13 cellular contexts compared by ENCODE assay signal in the genomic region with DNA sequence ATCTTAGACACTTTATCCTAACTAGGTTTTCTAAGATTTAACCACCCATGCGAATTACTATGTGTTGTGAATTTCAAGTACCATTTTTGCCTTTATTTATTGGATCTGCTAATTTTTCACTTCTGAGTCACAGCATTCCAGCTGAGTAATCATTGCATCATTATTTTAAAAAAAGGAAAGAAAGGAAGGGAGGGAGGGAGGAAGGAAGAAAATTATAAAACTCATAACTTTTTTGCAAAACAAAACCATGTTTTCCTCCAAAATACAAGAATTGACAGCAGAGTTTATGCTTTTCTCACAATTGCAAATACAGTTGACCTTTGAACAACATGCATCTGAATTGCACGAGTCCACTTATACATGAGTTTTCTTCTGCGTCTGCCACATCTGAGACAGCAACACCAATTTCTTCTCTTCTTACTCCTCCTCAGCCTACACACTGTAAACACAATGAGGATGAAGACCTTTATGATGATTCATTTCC.
DNase-seq lines count a peak whose midpoint lies in the region; ATAC-seq and TF ChIP-seq lines count a peak whose summit lies in the region.
"Had no signal": no experiment of that assay in that cellular context is flagged by ENCODE, and none has a peak within 500 bp of the region (broad histone marks: within the 10 kb centered on the region; RNA-seq: fewer than 3 reads in every experiment).

No MANE protein-coding gene starts in this region.

- no peak overlapping the region for H3K23ac ChIP-seq in mesendoderm (ENCODE audit: low read length)

- intact Hi-C loops in natural killer cell (cut with micrococcal nuclease): no loop called here

- H3K9ac ChIP-seq in mesendoderm (ENCODE audit: low read length): no peak overlapping the region

- H3K27ac Mint-ChIP-seq in chondrocyte (ENCODE audit: unreplicated experiment): peak overlapping the region; percentile 88
- H3K27ac Mint-ChIP-seq in natural killer cell: no peak overlapping the region
- H3K27ac Mint-ChIP-seq: activated naive CD8-positive, alpha-beta T cell treated with anti-CD3 and anti-CD28 coated beads for 36 hours; CD8-positive, alpha-beta memory T cell; memory B cell had no signal

- no CpG with 5 or more reads among the region's 3 CpGs for WGBS in mesendoderm (ENCODE audit: extremely low coverage, insufficient coverage, low lambda C conversion rate)

- peaks cover 20% of the 10 kb centered on the region for H3K4me1 Mint-ChIP-seq in chondrocyte (ENCODE audit: low read depth)
- H3K4me1 Mint-ChIP-seq in natural killer cell: no peaks in the 10 kb centered on the region
- H3K4me1 Mint-ChIP-seq in activated T-cell treated with anti-CD3 and anti-CD28 coated beads, Interleukin-2, amount 50 U/mL, for 4 hours (ENCODE audit: low read depth): no peaks in the 10 kb centered on the region
- H3K4me1 Mint-ChIP-seq: memory B cell had no signal

- no peaks in the 10 kb centered on the region for H3K27me3 ChIP-seq in mesendoderm (ENCODE audit: insufficient read depth, low read length, poor library complexity)

- no peaks in the 10 kb centered on the region for H3K79me1 ChIP-seq in mesendoderm (ENCODE audit: low read length)

- no peaks in the 10 kb centered on the region for H3K36me3 ChIP-seq in mesendoderm (ENCODE audit: control insufficient read depth, insufficient read depth, low read length)

- no peak overlapping the region for H3K4me3 ChIP-seq in mesendoderm (ENCODE audit: low read length)

- no peaks in the 10 kb centered on the region for H3K4me1 ChIP-seq in mesendoderm (ENCODE audit: control insufficient read depth, low read depth, low read length)

- no peak overlapping the region for H3K4ac ChIP-seq in mesendoderm (ENCODE audit: low read depth, low read length)

- H2BK120ac ChIP-seq in mesendoderm (ENCODE audit: low read depth, low read length): no peak overlapping the region

- H3K36me3 Mint-ChIP-seq in chondrocyte (ENCODE audit: low read depth): no peaks in the 10 kb centered on the region
- no peaks in the 10 kb centered on the region for H3K36me3 Mint-ChIP-seq in natural killer cell
- no peaks in the 10 kb centered on the region for H3K36me3 Mint-ChIP-seq in activated T-cell treated with anti-CD3 and anti-CD28 coated beads, Interleukin-2, amount 50 U/mL, for 4 hours (ENCODE audit: insufficient read depth)
- H3K36me3 Mint-ChIP-seq: activated naive CD8-positive, alpha-beta T cell treated with anti-CD3 and anti-CD28 coated beads for 36 hours; memory B cell had no signal

- no peak overlapping the region for H3K4me2 ChIP-seq in mesendoderm (ENCODE audit: low read length)

- H3K9me3 Mint-ChIP-seq in chondrocyte (ENCODE audit: low read depth) (peaks cover 5% of the 10 kb centered on the region), natural killer cell (peaks cover 5 to 11% of the 10 kb centered on the region in 2 donors)
- no peaks in the 10 kb centered on the region for H3K9me3 Mint-ChIP-seq in activated T-cell treated with anti-CD3 and anti-CD28 coated beads, Interleukin-2, amount 50 U/mL, for 4 hours
- H3K9me3 Mint-ChIP-seq: activated naive CD8-positive, alpha-beta T cell treated with anti-CD3 and anti-CD28 coated beads for 36 hours; memory B cell had no signal

- H3K27ac ChIP-seq in mesendoderm (ENCODE audit: low read depth, low read length): no peak overlapping the region

- no peak overlapping the region for H2AK5ac ChIP-seq in mesendoderm (ENCODE audit: low read length)

- no peak overlapping the region for H3K56ac ChIP-seq in mesendoderm (ENCODE audit: low read length)

- H3K18ac ChIP-seq in mesendoderm (ENCODE audit: low read length): no peak overlapping the region

- no peaks in the 10 kb centered on the region for H3K79me2 ChIP-seq in mesendoderm (ENCODE audit: control insufficient read depth, insufficient read depth, low read length)

- no peak overlapping the region for H4K5ac ChIP-seq in mesendoderm (ENCODE audit: low read length)

- DNase-seq in AG09319 (ENCODE audit: extremely low read depth, low read depth): peak; percentile 44
- peak; percentile 90 for DNase-seq in LHCN-M2 (ENCODE audit: low read depth)
- DNase-seq in chondrocyte (ENCODE audit: low spot score): no peak
- DNase-seq in mesendoderm: peak; percentile 45
- DNase-seq in stimulated activated CD4-positive, alpha-beta T cell treated with anti-CD3 and anti-CD28 coated beads, Interleukin-4, amount 100 ng/mL, for 4 hours: no peak
- DNase-seq in natural killer cell: no peak
- DNase-seq in activated T-cell treated with anti-CD3 and anti-CD28 coated beads, Interleukin-2, amount 50 U/mL, for 4 hours: no peak
- DNase-seq: activated CD4-positive, CD25-positive, alpha-beta regulatory T cell treated with anti-CD3 and anti-CD28 coated beads, Interleukin-2, amount 50 U/mL, for 72 hours; activated naive CD8-positive, alpha-beta T cell treated with anti-CD3 and anti-CD28 coated beads for 36 hours; CD8-positive, alpha-beta memory T cell; NCI-H1436 had no signal

- no peak for ATAC-seq in natural killer cell
- no peak for ATAC-seq in GM18870 (IDR thresholded peaks at IDR 0.05; ENCODE audit: unreplicated experiment)
- no peak for ATAC-seq in activated T-cell treated with anti-CD3 and anti-CD28 coated beads, Interleukin-2, amount 50 U/mL, for 4 hours

- H3K27me3 Mint-ChIP-seq in chondrocyte (ENCODE audit: low read depth) (no peaks in the 10 kb centered on the region), natural killer cell (ENCODE audit: low read depth in 2 of 2) (no peaks in the 10 kb centered on the region)
- no peaks in the 10 kb centered on the region for H3K27me3 Mint-ChIP-seq in activated T-cell treated with anti-CD3 and anti-CD28 coated beads, Interleukin-2, amount 50 U/mL, for 4 hours (ENCODE audit: low read depth)
- H3K27me3 Mint-ChIP-seq: activated naive CD8-positive, alpha-beta T cell treated with anti-CD3 and anti-CD28 coated beads for 36 hours; CD8-positive, alpha-beta memory T cell; memory B cell had no signal

- no peak for TF ChIP-seq CTCF in AG09319 (IDR thresholded peaks at IDR 0.05; ENCODE audit: low read depth, low read length)
- no peak for TF ChIP-seq CTCF in chondrocyte (IDR thresholded peaks at IDR 0.05)
- TF ChIP-seq CTCF in natural killer cell (IDR thresholded peaks at IDR 0.05): no peak

- no peak overlapping the region for H2BK15ac ChIP-seq in mesendoderm (replicated peaks; ENCODE audit: low read depth)

- H3K4me3 Mint-ChIP-seq in chondrocyte (ENCODE audit: unreplicated experiment) (no peak overlapping the region), natural killer cell (no peak overlapping the region)
- H3K4me3 Mint-ChIP-seq in activated T-cell treated with anti-CD3 and anti-CD28 coated beads, Interleukin-2, amount 50 U/mL, for 4 hours: no peak overlapping the region
- H3K4me3 Mint-ChIP-seq: activated naive CD8-positive, alpha-beta T cell treated with anti-CD3 and anti-CD28 coated beads for 36 hours; CD8-positive, alpha-beta memory T cell; memory B cell had no signal

- H2BK5ac ChIP-seq in mesendoderm (ENCODE audit: low read length): no peak overlapping the region

- no peak overlapping the region for H4K8ac ChIP-seq in mesendoderm (ENCODE audit: low read depth, low read length)

Comparison
In these comparisons a context has a peak if more than half of its experiments do, and no peak if none do; other contexts are left out.
1. DNase-seq: peak in AG09319 (single experiment), LHCN-M2 (single experiment) and mesendoderm (single experiment); none in chondrocyte (single experiment), stimulated activated CD4-positive, alpha-beta T cell treated with anti-CD3 and anti-CD28 coated beads, Interleukin-4, amount 100 ng/mL, for 4 hours (0 of 2), natural killer cell (single experiment) and activated T-cell treated with anti-CD3 and anti-CD28 coated beads, Interleukin-2, amount 50 U/mL, for 4 hours (single experiment).